15 cellular contexts compared by ENCODE assay signal in the genomic region with DNA sequence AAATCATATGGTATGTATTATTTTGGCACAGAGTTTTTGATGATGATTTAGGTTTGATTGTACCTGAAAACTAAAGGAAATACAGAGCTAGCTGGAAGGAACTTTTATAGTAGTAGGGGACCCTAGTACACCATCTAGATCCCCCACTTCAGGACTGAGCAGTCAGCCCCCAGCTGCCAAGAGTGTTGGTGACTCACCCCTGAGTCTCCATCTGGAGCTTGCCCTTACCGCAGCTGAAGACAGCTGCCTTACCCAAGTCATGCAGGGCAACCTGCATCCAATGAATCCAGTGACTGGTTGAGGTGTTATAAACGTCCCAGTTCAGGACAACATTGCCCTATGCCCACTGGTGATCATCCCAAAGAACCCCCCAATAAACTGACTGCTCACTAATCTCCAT. TPM values are rescaled to one million over a fixed set of nuclear protein-coding genes. Genes with fewer than 3 reads are reported as not detected.
DNase-seq lines count a peak whose midpoint lies in the region; ATAC-seq and TF ChIP-seq lines count a peak whose summit lies in the region.
"Had no signal": no experiment of that assay in that cellular context is flagged by ENCODE, and none has a peak within 500 bp of the region (broad histone marks: within the 10 kb centered on the region; RNA-seq: fewer than 3 reads in every experiment).

No MANE protein-coding gene starts in this region.

- H3K9me3 ChIP-seq in SJSA1 (replicated peaks): no peaks in the 10 kb centered on the region
- no peaks in the 10 kb centered on the region for H3K9me3 ChIP-seq in fibroblast of lung (ENCODE audit: control insufficient read depth, insufficient read depth, low read depth, low read length)
- H3K9me3 ChIP-seq: esophagus squamous epithelium, left ventricle myocardium inferior had no signal

- H3K4me1 ChIP-seq in SJSA1 (replicated peaks) (peaks cover 21% of the 10 kb centered on the region), fibroblast of lung (ENCODE audit: control insufficient read depth, extremely low read depth, insufficient read depth, low read length) (peaks cover 8% of the 10 kb centered on the region)

- H3K4me3 ChIP-seq in SJSA1: no peak overlapping the region
- no peak overlapping the region for H3K4me3 ChIP-seq in fibroblast of lung (replicated peaks in 1 of 4; ENCODE audit: control extremely low read depth in 1 of 4, insufficient read depth in 1 of 4, low read depth in 3 of 4, low read length in 4 of 4)
- H3K4me3 ChIP-seq: esophagus squamous epithelium, left ventricle myocardium inferior had no signal

- H3K4me3 Mint-ChIP-seq in stimulated activated naive B cell treated with anti-CD40 and anti-IgM and Interleukin-4, amounts not matched to agents 10 μg/mL and 1 μg/mL and 100 μg/mL, for 72 hours: no peak overlapping the region
- H3K4me3 Mint-ChIP-seq: stimulated activated naive CD8-positive, alpha-beta T cell treated with anti-CD3 and anti-CD28 coated beads, Interleukin-15, Interleukin-2, amounts not matched to agents 100 ng/mL and 50 ng/mL, for 24 hours had no signal

- H3K36me3 ChIP-seq in SJSA1: peaks cover 54% of the 10 kb centered on the region
- no peaks in the 10 kb centered on the region for H3K36me3 ChIP-seq in fibroblast of lung (ENCODE audit: control insufficient read depth, insufficient read depth, low read length)

- H4K20me1 ChIP-seq in fibroblast of lung (ENCODE audit: control insufficient read depth, extremely low read depth, insufficient read depth, low read length): no peaks in the 10 kb centered on the region

- H3K27me3 Mint-ChIP-seq in stimulated activated naive B cell treated with anti-CD40 and anti-IgM and Interleukin-4, amounts not matched to agents 10 μg/mL and 1 μg/mL and 100 μg/mL, for 72 hours: no peaks in the 10 kb centered on the region
- H3K27me3 Mint-ChIP-seq: stimulated activated naive CD8-positive, alpha-beta T cell treated with anti-CD3 and anti-CD28 coated beads, Interleukin-15, Interleukin-2, amounts not matched to agents 100 ng/mL and 50 ng/mL, for 24 hours had no signal

- H3K4me2 ChIP-seq in fibroblast of lung (ENCODE audit: extremely low read depth, insufficient read depth, low read length): no peak overlapping the region

- H3K36me3 Mint-ChIP-seq in stimulated activated naive B cell treated with anti-CD40 and anti-IgM and Interleukin-4, amounts not matched to agents 10 μg/mL and 1 μg/mL and 100 μg/mL, for 72 hours: peaks cover 18 to 30% of the 10 kb centered on the region in 2 donors

- H3K4me1 Mint-ChIP-seq in stimulated activated naive B cell treated with anti-CD40 and anti-IgM and Interleukin-4, amounts not matched to agents 10 μg/mL and 1 μg/mL and 100 μg/mL, for 72 hours: peaks cover 2 to 22% of the 10 kb centered on the region in 2 donors

- H3K27me3 ChIP-seq in SJSA1 (replicated peaks): no peaks in the 10 kb centered on the region
- H3K27me3 ChIP-seq in fibroblast of lung (ENCODE audit: control insufficient read depth, insufficient read depth, low read length): no peaks in the 10 kb centered on the region
- H3K27me3 ChIP-seq: esophagus squamous epithelium had no signal

- no peak for TF ChIP-seq CTCF in fibroblast of lung (conservative IDR thresholded peaks at IDR 0.05 in 1 of 2, IDR thresholded peaks at IDR 0.05 in 1 of 2; ENCODE audit: low read depth in 1 of 2, low read length in 2 of 2)

- DNase-seq in H4 (ENCODE audit: low spot score): peak; percentile 6
- DNase-seq in SJSA1 (ENCODE audit: low read depth in 1 of 2, low spot score in 2 of 2): peak; percentile 46 to 55
- DNase-seq in fibroblast of lung (ENCODE audit: low read depth in 2 of 2): peak; percentile 76 to 84
- no peak for DNase-seq in stimulated activated naive B cell treated with anti-CD40 and anti-IgM and Interleukin-4, amounts not matched to agents 10 μg/mL and 1 μg/mL and 100 μg/mL, for 72 hours
- DNase-seq in activated CD4-positive, alpha-beta T cell treated with anti-CD3 and anti-CD28 coated beads, Interleukin-2, amount 50 U/mL, for 48 hours: no peak
- DNase-seq: activated CD8-positive, alpha-beta memory T cell treated with anti-CD3 and anti-CD28 coated beads, Interleukin-2, amount 50 U/mL, for 48 hours; aorta; esophagus squamous epithelium; left ventricle myocardium inferior; NCI-H2029 treated with DMSO at 0.1 percent for 48 hours; occipital lobe had no signal

- H3K27ac Mint-ChIP-seq in stimulated activated naive B cell treated with anti-CD40 and anti-IgM and Interleukin-4, amounts not matched to agents 10 μg/mL and 1 μg/mL and 100 μg/mL, for 72 hours: peak overlapping the region; percentile 25
- H3K27ac Mint-ChIP-seq: stimulated activated naive CD8-positive, alpha-beta T cell treated with anti-CD3 and anti-CD28 coated beads, Interleukin-15, Interleukin-2, amounts not matched to agents 100 ng/mL and 50 ng/mL, for 24 hours had no signal

- H3K27ac ChIP-seq in SJSA1: no peak overlapping the region; the same call in 1 of the 2 replicates
- peak overlapping the region; percentile 39 for H3K27ac ChIP-seq in fibroblast of lung (ENCODE audit: insufficient read depth, low read length)
- H3K27ac ChIP-seq: esophagus squamous epithelium, left ventricle myocardium inferior had no signal

- no peak overlapping the region for H3K9ac ChIP-seq in fibroblast of lung (ENCODE audit: insufficient read depth, low read length)

- no peak overlapping the region for H2AFZ ChIP-seq in fibroblast of lung (ENCODE audit: low read length)

- peaks cover 2% of the 10 kb centered on the region for H3K79me2 ChIP-seq in fibroblast of lung (ENCODE audit: control insufficient read depth, insufficient read depth, low read length)

- H3K9me3 Mint-ChIP-seq in stimulated activated naive B cell treated with anti-CD40 and anti-IgM and Interleukin-4, amounts not matched to agents 10 μg/mL and 1 μg/mL and 100 μg/mL, for 72 hours: no peaks in the 10 kb centered on the region
- H3K9me3 Mint-ChIP-seq: stimulated activated naive CD8-positive, alpha-beta T cell treated with anti-CD3 and anti-CD28 coated beads, Interleukin-15, Interleukin-2, amounts not matched to agents 100 ng/mL and 50 ng/mL, for 24 hours had no signal

- no peak for ATAC-seq in stimulated activated naive B cell treated with anti-CD40 and anti-IgM and Interleukin-4, amounts not matched to agents 10 μg/mL and 1 μg/mL and 100 μg/mL, for 72 hours (replicated peaks)
- ATAC-seq in GM18909 (IDR thresholded peaks at IDR 0.05; ENCODE audit: poor library complexity, unreplicated experiment) (no peak), GM18870 (IDR thresholded peaks at IDR 0.05; ENCODE audit: unreplicated experiment) (no peak), GM19395 (IDR thresholded peaks at IDR 0.05; ENCODE audit: unreplicated experiment) (no peak)

RNA-seq across cellular contexts. Expression of gene PMS1, which starts 15.3 kb away (rescaled TPM):
- 12.7 and 17.5 TPM in 2 replicates for total RNA-seq in H4 (2014; rRNA removed; shearing (Covaris generic))
- 23.4 and 27.9 TPM in 2 replicates for total RNA-seq in SJSA1 (2014; rRNA removed; shearing (Covaris generic))
- 34.2 and 41.0 TPM in 2 replicates for total RNA-seq in fibroblast of lung
- 15.3 and 15.7 TPM in 2 replicates for polyA plus RNA-seq in fibroblast of lung
- 11.9 and 13.9 TPM in 2 replicates for polyA plus RNA-seq in fibroblast of lung (2012)
- polyA minus RNA-seq in fibroblast of lung (ENCODE audit: low replicate concordance): 3.8 and 9.9 TPM in 2 replicates

RNA-seq across cellular contexts. Expression of gene ORMDL1, which starts 15.4 kb away (rescaled TPM):
- total RNA-seq in H4 (2014; rRNA removed; shearing (Covaris generic)): 84.6 and 91.4 TPM in 2 replicates
- 94.5 and 109 TPM in 2 replicates for total RNA-seq in SJSA1 (2014; rRNA removed; shearing (Covaris generic))
- total RNA-seq in fibroblast of lung: 40.8 and 68.5 TPM in 2 replicates
- 60.9 and 96.7 TPM in 2 replicates for polyA plus RNA-seq in fibroblast of lung
- polyA plus RNA-seq in fibroblast of lung (2012): 47.7 and 65.2 TPM in 2 replicates
- polyA minus RNA-seq in fibroblast of lung (ENCODE audit: low replicate concordance): 8.2 and 13.1 TPM in 2 replicates

RNA-seq across cellular contexts. Expression of gene OSGEPL1, which starts 36.9 kb away (rescaled TPM):
- 12.3 and 15.3 TPM in 2 replicates for total RNA-seq in H4 (2014; rRNA removed; shearing (Covaris generic))
- 10.5 and 15.9 TPM in 2 replicates for total RNA-seq in SJSA1 (2014; rRNA removed; shearing (Covaris generic))
- total RNA-seq in fibroblast of lung: 6.7 and 6.9 TPM in 2 replicates
- 6.7 and 6.9 TPM in 2 replicates for polyA plus RNA-seq in fibroblast of lung
- polyA plus RNA-seq in fibroblast of lung (2012): 4.7 and 4.9 TPM in 2 replicates
- 1.1 and 2.9 TPM in 2 replicates for polyA minus RNA-seq in fibroblast of lung (ENCODE audit: low replicate concordance)

Comparison
In these comparisons a context has a peak if more than half of its experiments do, and no peak if none do; other contexts are left out.
1. DNase-seq: peak in H4 (single experiment), SJSA1 (2 of 2) and fibroblast of lung (2 of 2); none in stimulated activated naive B cell treated with anti-CD40 and anti-IgM and Interleukin-4, amounts not matched to agents 10 μg/mL and 1 μg/mL and 100 μg/mL, for 72 hours (single experiment) and activated CD4-positive, alpha-beta T cell treated with anti-CD3 and anti-CD28 coated beads, Interleukin-2, amount 50 U/mL, for 48 hours (0 of 2).